1 cellular context compared by ENCODE assay signal in genomic region chr7:151647006-151647405, GRCh38.
TF ChIP-seq lines count a peak whose summit lies in the region.

No MANE protein-coding gene starts in this region.

TF ChIP-seq in HepG2, 621 proteins besides CTCF, POLR2A, EP300 and RAD21:
- TF ChIP-seq, protein P1, sequence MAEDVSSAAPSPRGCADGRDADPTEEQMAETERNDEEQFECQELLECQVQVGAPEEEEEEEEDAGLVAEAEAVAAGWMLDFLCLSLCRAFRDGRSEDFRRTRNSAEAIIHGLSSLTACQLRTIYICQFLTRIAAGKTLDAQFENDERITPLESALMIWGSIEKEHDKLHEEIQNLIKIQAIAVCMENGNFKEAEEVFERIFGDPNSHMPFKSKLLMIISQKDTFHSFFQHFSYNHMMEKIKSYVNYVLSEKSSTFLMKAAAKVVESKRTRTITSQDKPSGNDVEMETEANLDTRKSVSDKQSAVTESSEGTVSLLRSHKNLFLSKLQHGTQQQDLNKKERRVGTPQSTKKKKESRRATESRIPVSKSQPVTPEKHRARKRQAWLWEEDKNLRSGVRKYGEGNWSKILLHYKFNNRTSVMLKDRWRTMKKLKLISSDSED (CRISPR knock-in tag; IDR thresholded peaks at IDR 0.05) = no peak
- TF ChIP-seq ELF1 (CRISPR knock-in tag; IDR thresholded peaks at IDR 0.05) (no peak), TOPORS (CRISPR knock-in tag; IDR thresholded peaks at IDR 0.05) (no peak), YEATS4 (CRISPR knock-in tag; IDR thresholded peaks at IDR 0.05; ENCODE audit: borderline replicate concordance) (no peak), CC2D1A (CRISPR knock-in tag; IDR thresholded peaks at IDR 0.05) (no peak), ZBTB3 (CRISPR knock-in tag; IDR thresholded peaks at IDR 0.05; ENCODE audit: borderline replicate concordance, low read depth) (no peak), ZNF501 (CRISPR knock-in tag; IDR thresholded peaks at IDR 0.05) (no peak), POGZ (CRISPR knock-in tag; IDR thresholded peaks at IDR 0.05) (no peak), ZNF335 (CRISPR knock-in tag; IDR thresholded peaks at IDR 0.05) (no peak), ZNF44 (CRISPR knock-in tag; IDR thresholded peaks at IDR 0.05) (no peak), KLF6 (CRISPR knock-in tag; IDR thresholded peaks at IDR 0.05) (no peak), CEBPB (IDR thresholded peaks at IDR 0.05; ENCODE audit: borderline replicate concordance, low read depth, low read length) (no peak)
- TF ChIP-seq, protein P2, sequence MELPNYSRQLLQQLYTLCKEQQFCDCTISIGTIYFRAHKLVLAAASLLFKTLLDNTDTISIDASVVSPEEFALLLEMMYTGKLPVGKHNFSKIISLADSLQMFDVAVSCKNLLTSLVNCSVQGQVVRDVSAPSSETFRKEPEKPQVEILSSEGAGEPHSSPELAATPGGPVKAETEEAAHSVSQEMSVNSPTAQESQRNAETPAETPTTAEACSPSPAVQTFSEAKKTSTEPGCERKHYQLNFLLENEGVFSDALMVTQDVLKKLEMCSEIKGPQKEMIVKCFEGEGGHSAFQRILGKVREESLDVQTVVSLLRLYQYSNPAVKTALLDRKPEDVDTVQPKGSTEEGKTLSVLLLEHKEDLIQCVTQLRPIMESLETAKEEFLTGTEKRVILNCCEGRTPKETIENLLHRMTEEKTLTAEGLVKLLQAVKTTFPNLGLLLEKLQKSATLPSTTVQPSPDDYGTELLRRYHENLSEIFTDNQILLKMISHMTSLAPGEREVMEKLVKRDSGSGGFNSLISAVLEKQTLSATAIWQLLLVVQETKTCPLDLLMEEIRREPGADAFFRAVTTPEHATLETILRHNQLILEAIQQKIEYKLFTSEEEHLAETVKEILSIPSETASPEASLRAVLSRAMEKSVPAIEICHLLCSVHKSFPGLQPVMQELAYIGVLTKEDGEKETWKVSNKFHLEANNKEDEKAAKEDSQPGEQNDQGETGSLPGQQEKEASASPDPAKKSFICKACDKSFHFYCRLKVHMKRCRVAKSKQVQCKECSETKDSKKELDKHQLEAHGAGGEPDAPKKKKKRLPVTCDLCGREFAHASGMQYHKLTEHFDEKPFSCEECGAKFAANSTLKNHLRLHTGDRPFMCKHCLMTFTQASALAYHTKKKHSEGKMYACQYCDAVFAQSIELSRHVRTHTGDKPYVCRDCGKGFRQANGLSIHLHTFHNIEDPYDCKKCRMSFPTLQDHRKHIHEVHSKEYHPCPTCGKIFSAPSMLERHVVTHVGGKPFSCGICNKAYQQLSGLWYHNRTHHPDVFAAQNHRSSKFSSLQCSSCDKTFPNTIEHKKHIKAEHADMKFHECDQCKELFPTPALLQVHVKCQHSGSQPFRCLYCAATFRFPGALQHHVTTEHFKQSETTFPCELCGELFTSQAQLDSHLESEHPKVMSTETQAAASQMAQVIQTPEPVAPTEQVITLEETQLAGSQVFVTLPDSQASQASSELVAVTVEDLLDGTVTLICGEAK (IDR thresholded peaks at IDR 0.05) = no peak
- TF ChIP-seq, protein P2 (CRISPR knock-in tag; IDR thresholded peaks at IDR 0.05) = no peak
TF ChIP-seq in HepG2: peak in this region for 0.
